Comparison of ENCODE assay signal across 20 cellular contexts in genomic region chr16:26772503-26772902, GRCh38.
DNase-seq lines count a peak whose midpoint lies in the region; ATAC-seq and TF ChIP-seq lines count a peak whose summit lies in the region.
"Had no signal": no experiment of that assay in that cellular context is flagged by ENCODE, and none has a peak within 500 bp of the region (broad histone marks: within the 10 kb centered on the region; RNA-seq: fewer than 3 reads in every experiment).

No MANE protein-coding gene starts in this region.

- in situ Hi-C loops in GM13976 (cut with MboI; ENCODE audit: low sequenced_read_pairs, unreplicated experiment) = no loop called here

- no peaks in the 10 kb centered on the region for H3K36me3 ChIP-seq in lower lobe of right lung
- H3K36me3 ChIP-seq: vagina had no signal

- H3K4me3 ChIP-seq in lower lobe of right lung = no peak overlapping the region
- H3K4me3 ChIP-seq: vagina had no signal

- DNase-seq in GM13976 (ENCODE audit: low spot score) = peak; percentile 8
- peak; percentile 14 for DNase-seq in SHP77 treated with DMSO at 0.1 percent for 48 hours (lab: John Stamatoyannopoulos, UW)
- no peak for DNase-seq in NOMO-1 (lab: John Stamatoyannopoulos, UW; ENCODE audit: unreplicated experiment in 2 of 2)
- DNase-seq in foreskin keratinocyte = no peak
- no peak for DNase-seq in lower lobe of right lung
- DNase-seq: activated CD4-positive, alpha-beta T cell treated with anti-CD3 and anti-CD28 coated beads, Interleukin-2, amount 10 ng/mL, durations not matched to agents 7 days and 5 days; activated naive CD4-positive, alpha-beta T cell treated with anti-CD3 and anti-CD28 coated beads for 36 hours; amniotic stem cell; Calu3; cortex of kidney; glutamatergic neuron; kidney glomerular epithelial cell; NCI-H1694 treated with DMSO at 0.1 percent for 48 hours; NK-92 treated with Interleukin-12 subunit alpha and Interleukin-12 subunit beta, amount 100 ng/mL, for 24 hours; stimulated activated CD4-positive, alpha-beta T cell treated with anti-CD3 and anti-CD28 coated beads, Interleukin-1b, Interleukin-23, amount 100 ng/mL, for 48 hours; T-helper 17 cell had no signal

- ATAC-seq in GM18870 (IDR thresholded peaks at IDR 0.05; ENCODE audit: unreplicated experiment) = peak; percentile 73
- peak; percentile 55 for ATAC-seq in HG03060 (IDR thresholded peaks at IDR 0.05; ENCODE audit: low read depth, unreplicated experiment)
- ATAC-seq in foreskin keratinocyte = no peak
- no peak for ATAC-seq in lower lobe of right lung
- ATAC-seq: T-helper 17 cell had no signal

- intact Hi-C loops in lower lobe of right lung (cut with DNase I) = no loop called here

- H3K4me1 ChIP-seq in foreskin keratinocyte = no peaks in the 10 kb centered on the region
- no peaks in the 10 kb centered on the region for H3K4me1 ChIP-seq in lower lobe of right lung
- H3K4me1 ChIP-seq: vagina had no signal

- TF ChIP-seq CTCF in GM13976 (IDR thresholded peaks at IDR 0.05; ENCODE audit: borderline replicate concordance, control extremely low read depth, extremely low read depth, insufficient read depth, missing control alignments) (no peak), foreskin keratinocyte (conservative IDR thresholded peaks at IDR 0.05) (no peak), lower lobe of right lung (IDR thresholded peaks at IDR 0.05) (no peak)

- no peaks in the 10 kb centered on the region for H3K27me3 ChIP-seq in foreskin keratinocyte
- H3K27me3 ChIP-seq in lower lobe of right lung (ENCODE audit: low read depth) = no peaks in the 10 kb centered on the region
- H3K27me3 ChIP-seq: vagina had no signal

- H3K27ac ChIP-seq in foreskin keratinocyte = no peak overlapping the region
- H3K27ac ChIP-seq in lower lobe of right lung = no peak overlapping the region
- H3K27ac ChIP-seq: C4-2B, vagina had no signal

- no peaks in the 10 kb centered on the region for H3K9me3 ChIP-seq in lower lobe of right lung
- H3K9me3 ChIP-seq: vagina had no signal

Comparison
In these comparisons a context has a peak if more than half of its experiments do, and no peak if none do; other contexts are left out.
1. DNase-seq: peak in GM13976 (single experiment) and SHP77 treated with DMSO at 0.1 percent for 48 hours (single experiment); none in NOMO-1 (0 of 2), foreskin keratinocyte (0 of 2) and lower lobe of right lung (single experiment).
2. ATAC-seq: peak in GM18870 (single experiment) and HG03060 (single experiment); none in foreskin keratinocyte (single experiment) and lower lobe of right lung (0 of 2).